In the genomic region with DNA sequence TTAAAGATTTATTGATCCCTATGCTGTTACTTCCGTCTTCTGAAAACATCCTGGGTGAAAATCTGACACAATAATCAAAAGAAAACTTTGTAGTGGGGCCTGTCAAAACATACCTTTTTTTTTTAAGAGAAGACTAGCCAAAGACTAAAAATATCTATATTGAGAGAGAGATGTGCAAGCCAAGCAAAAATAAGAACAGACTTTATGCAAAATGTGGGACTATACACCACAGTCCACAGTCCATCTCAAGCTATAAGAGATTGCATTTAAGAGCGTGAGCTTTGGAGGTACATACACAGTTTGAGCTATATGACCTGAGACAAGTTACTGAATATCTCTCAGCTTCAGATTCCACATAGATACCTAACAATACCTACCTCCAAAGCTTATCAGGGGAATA, we compare ENCODE assay signal across 18 cellular contexts.
"Had no signal": no experiment of that assay in that cellular context is flagged by ENCODE, and none has a peak within 500 bp of the region (broad histone marks: within the 10 kb centered on the region; RNA-seq: fewer than 3 reads in every experiment).

No MANE protein-coding gene starts in this region.

- H3K4me3 ChIP-seq: esophagus squamous epithelium, gastroesophageal sphincter, ovary, right atrium auricular region, thyroid gland, vagina had no signal

- DNase-seq: esophagus squamous epithelium; foreskin fibroblast; glutamatergic neuron; islet precursor cell; mammary epithelial cell; naive thymus-derived CD4-positive, alpha-beta T cell; ovary; small intestine; stimulated activated CD4-positive, alpha-beta T cell treated with anti-CD3 and anti-CD28 coated beads, Interleukin-12 subunit alpha, Interleukin-12 subunit beta, amount 100 ng/mL, for 4 hours; stimulated activated naive CD4-positive, alpha-beta T cell treated with Interleukin-2 at 50 U/mL for 16 hours; thyroid gland had no signal

- H3K4me1 Mint-ChIP-seq: naive thymus-derived CD4-positive, alpha-beta T cell; neural crest cell had no signal

- H3K27me3 Mint-ChIP-seq: dendritic cell treated with granulocyte-macrophage colony-stimulating factor and Interleukin-4, amounts not matched to agents 40 ng/mL and 50 ng/mL, for 4 days; type B pancreatic cell had no signal

- ATAC-seq: gastroesophageal sphincter; left lobe of liver; naive thymus-derived CD4-positive, alpha-beta T cell had no signal

- H3K9me3 Mint-ChIP-seq: dendritic cell treated with granulocyte-macrophage colony-stimulating factor and Interleukin-4, amounts not matched to agents 40 ng/mL and 50 ng/mL, for 4 days; naive thymus-derived CD4-positive, alpha-beta T cell; type B pancreatic cell had no signal

- H3K27ac ChIP-seq: esophagus squamous epithelium, gastroesophageal sphincter, ovary, right atrium auricular region, thyroid gland, vagina had no signal

- H3K4me1 ChIP-seq: esophagus squamous epithelium, right atrium auricular region, thyroid gland, vagina had no signal

- H3K27ac Mint-ChIP-seq: dendritic cell treated with granulocyte-macrophage colony-stimulating factor and Interleukin-4, amounts not matched to agents 40 ng/mL and 50 ng/mL, for 4 days; naive thymus-derived CD4-positive, alpha-beta T cell; type B pancreatic cell had no signal

- H3K9me3 ChIP-seq: esophagus squamous epithelium, gastroesophageal sphincter, ovary, right atrium auricular region, thyroid gland, vagina had no signal

- H3K4me3 Mint-ChIP-seq: dendritic cell treated with granulocyte-macrophage colony-stimulating factor and Interleukin-4, amounts not matched to agents 40 ng/mL and 50 ng/mL, for 4 days; naive thymus-derived CD4-positive, alpha-beta T cell; neural crest cell; type B pancreatic cell had no signal

- H3K36me3 ChIP-seq: esophagus squamous epithelium, ovary, right atrium auricular region, thyroid gland, vagina had no signal

- H3K27me3 ChIP-seq: esophagus squamous epithelium, gastroesophageal sphincter, ovary, right atrium auricular region, thyroid gland, vagina had no signal

- H3K36me3 Mint-ChIP-seq: naive thymus-derived CD4-positive, alpha-beta T cell; type B pancreatic cell had no signal
